ENCODE assay signal across 2 cellular contexts in genomic region chr7:26292768-26293560, GRCh38.
TF ChIP-seq lines count a peak whose summit lies in the region.

No MANE protein-coding gene starts in this region.

TF ChIP-seq in GM23338, 12 proteins besides CTCF, POLR2A, EP300 and RAD21:
- TF ChIP-seq POLR2AphosphoS5 (IDR thresholded peaks at IDR 0.05; ENCODE audit: low read depth) (no peak), ZNF114 (CRISPR knock-in tag; IDR thresholded peaks at IDR 0.05) (no peak), CREB1 (CRISPR knock-in tag; IDR thresholded peaks at IDR 0.05; ENCODE audit: low read depth) (no peak), JUNB (IDR thresholded peaks at IDR 0.05; ENCODE audit: unreplicated experiment) (no peak), ETS1 (IDR thresholded peaks at IDR 0.05) (no peak), NANOG (IDR thresholded peaks at IDR 0.05; ENCODE audit: borderline replicate concordance) (no peak)

TF ChIP-seq in HepG2, 621 proteins besides CTCF, POLR2A, EP300 and RAD21 (continues in another document):
- TF ChIP-seq ZNF281 (CRISPR knock-in tag; IDR thresholded peaks at IDR 0.05; ENCODE audit: borderline replicate concordance), result peak; percentile 80; the same call in 1 of the 2 replicates
- TF ChIP-seq ZNF687 (CRISPR knock-in tag; IDR thresholded peaks at IDR 0.05), result peak; percentile 69
- peak; percentile 56; the same call in 1 of the 2 replicates for TF ChIP-seq SPEN (CRISPR knock-in tag; IDR thresholded peaks at IDR 0.05; ENCODE audit: low read depth)
- no peak for TF ChIP-seq ZFP36L2 (CRISPR knock-in tag; IDR thresholded peaks at IDR 0.05)
- TF ChIP-seq ZNF777 (CRISPR knock-in tag; IDR thresholded peaks at IDR 0.05), result no peak; the same call in 1 of the 2 replicates
- TF ChIP-seq PAWR (CRISPR knock-in tag; IDR thresholded peaks at IDR 0.05; ENCODE audit: borderline replicate concordance), result no peak
- TF ChIP-seq HOMEZ (CRISPR knock-in tag; IDR thresholded peaks at IDR 0.05; ENCODE audit: low read depth), result no peak
- no peak for TF ChIP-seq ZNF276 (CRISPR knock-in tag; IDR thresholded peaks at IDR 0.05; ENCODE audit: low read depth)
- no peak for TF ChIP-seq THAP8 (CRISPR knock-in tag; IDR thresholded peaks at IDR 0.05; ENCODE audit: borderline replicate concordance)
- TF ChIP-seq ZXDC (CRISPR knock-in tag; IDR thresholded peaks at IDR 0.05), result no peak
- no peak for TF ChIP-seq ZFP41 (CRISPR knock-in tag; IDR thresholded peaks at IDR 0.05; ENCODE audit: borderline replicate concordance)
- TF ChIP-seq RFX1 (IDR thresholded peaks at IDR 0.05), result no peak
- TF ChIP-seq ATF7-NPFF (CRISPR knock-in tag; IDR thresholded peaks at IDR 0.05; ENCODE audit: low read depth), result no peak
- 0 out of 2 replicates have a peak, but pooled peaks have one; percentile 26 for TF ChIP-seq ZFP91 (CRISPR knock-in tag; IDR thresholded peaks at IDR 0.05; ENCODE audit: borderline replicate concordance)
- no peak for TF ChIP-seq ATF1 (CRISPR knock-in tag; IDR thresholded peaks at IDR 0.05)
- TF ChIP-seq ZNF790 (CRISPR knock-in tag; IDR thresholded peaks at IDR 0.05; ENCODE audit: borderline replicate concordance), result no peak
- no peak for TF ChIP-seq RCOR2 (CRISPR knock-in tag; IDR thresholded peaks at IDR 0.05)
- no peak; the same call in 1 of the 2 replicates for TF ChIP-seq ZNF232 (CRISPR knock-in tag; IDR thresholded peaks at IDR 0.05; ENCODE audit: borderline replicate concordance)
- TF ChIP-seq HMG20A (CRISPR knock-in tag; IDR thresholded peaks at IDR 0.05; ENCODE audit: borderline replicate concordance), result no peak; the same call in 1 of the 2 replicates
- no peak for TF ChIP-seq AHR (CRISPR knock-in tag; IDR thresholded peaks at IDR 0.05)
- no peak for TF ChIP-seq EED (CRISPR knock-in tag; IDR thresholded peaks at IDR 0.05)
- peak; percentile 75; the same call in 1 of the 2 replicates for TF ChIP-seq PRDM10 (CRISPR knock-in tag; IDR thresholded peaks at IDR 0.05; ENCODE audit: low read depth)
- TF ChIP-seq THRA (CRISPR knock-in tag; IDR thresholded peaks at IDR 0.05; ENCODE audit: borderline replicate concordance), result no peak
- TF ChIP-seq BCLAF1 (IDR thresholded peaks at IDR 0.05), result no peak
- no peak for TF ChIP-seq SRSF4 (IDR thresholded peaks at IDR 0.05; ENCODE audit: low read depth, low read length, poor library complexity, severe bottlenecking)
